Comparison of ENCODE assay signal across 10 cellular contexts in genomic region chrX:147875866-147876596, GRCh38. TPM values are rescaled to one million over a fixed set of nuclear protein-coding genes. Genes with fewer than 3 reads are reported as not detected.
DNase-seq lines count a peak whose midpoint lies in the region; ATAC-seq, FAIRE-seq and TF ChIP-seq lines count a peak whose summit lies in the region.
"Had no signal": no experiment of that assay in that cellular context is flagged by ENCODE, and none has a peak within 500 bp of the region (broad histone marks: within the 10 kb centered on the region; RNA-seq: fewer than 3 reads in every experiment).

No MANE protein-coding gene starts in this region.

- no peaks in the 10 kb centered on the region for H3K27me3 ChIP-seq in breast epithelium

- no peak for TF ChIP-seq POLR2A in breast epithelium (IDR thresholded peaks at IDR 0.05)

- H3K4me3 ChIP-seq in breast epithelium: no peak overlapping the region

- no TSS peak for BruUV-seq in MCF 10A (replicated peaks; lab: Mats Ljungman, UMichigan)

- DNase-seq in MCF 10A (ENCODE audit: unreplicated experiment) (peak; percentile 63), breast epithelium (ENCODE audit: low spot score in 2 of 2) (no peak), SW480 (ENCODE audit: low spot score) (peak; percentile 20), amygdala (lab: John Stamatoyannopoulos, UW) (no peak), GDM1 (lab: John Stamatoyannopoulos, UW) (no peak), frontal cortex (ENCODE audit: low spot score in 2 of 2) (no peak), retina (no peak)
- DNase-seq: activated B cell treated with CpG ODN at 0.5 μM for 24 hours, cerebellar nuclear complex had no signal

- H3K27ac ChIP-seq in breast epithelium: no peak overlapping the region

- peak; percentile 93 for ATAC-seq in HG03064 (IDR thresholded peaks at IDR 0.05; ENCODE audit: low read depth, unreplicated experiment)

- no peaks in the 10 kb centered on the region for H3K36me3 ChIP-seq in breast epithelium

- no peaks in the 10 kb centered on the region for H3K27me3 Mint-ChIP-seq in MCF 10A (ENCODE audit: insufficient read depth, unreplicated experiment)
- H3K27me3 Mint-ChIP-seq: activated B cell treated with CpG ODN at 0.5 μM for 24 hours had no signal

- no peaks in the 10 kb centered on the region for H3K36me3 Mint-ChIP-seq in MCF 10A (ENCODE audit: insufficient read depth, unreplicated experiment)

- peaks cover 0 to 24% of the 10 kb centered on the region in 2 donors for H3K9me3 ChIP-seq in breast epithelium

- no peak overlapping the region for H3K27ac Mint-ChIP-seq in MCF 10A (ENCODE audit: low read depth, unreplicated experiment)
- H3K27ac Mint-ChIP-seq: activated B cell treated with CpG ODN at 0.5 μM for 24 hours had no signal

- TF ChIP-seq CTCF in MCF 10A (IDR thresholded peaks at IDR 0.05; ENCODE audit: unreplicated experiment): no peak
- TF ChIP-seq CTCF in breast epithelium (IDR thresholded peaks at IDR 0.05): no peak

- no peaks in the 10 kb centered on the region for H3K4me1 Mint-ChIP-seq in MCF 10A (ENCODE audit: insufficient read depth, unreplicated experiment)

- peaks cover 30% of the 10 kb centered on the region for H3K9me3 Mint-ChIP-seq in MCF 10A (ENCODE audit: unreplicated experiment)

- intact Hi-C loops in MCF 10A (cut with micrococcal nuclease): no loop called here
- intact Hi-C loops in breast epithelium (cut with DNase I; ENCODE audit: low total_unique reads): no loop called here

- CTCF ChIA-PET in MCF 10A (lab: Yijun Ruan, JAX): interaction anchor here (0.7 kb wide), 1 partner anchor 799 kb away, joined by 3 read pairs; no protein-coding TSS in a partner anchor

- no peak for FAIRE-seq in frontal cortex (lab: Jason Lieb, UNC)

- no peak overlapping the region for H3K4me3 Mint-ChIP-seq in MCF 10A (ENCODE audit: unreplicated experiment)
- H3K4me3 Mint-ChIP-seq: activated B cell treated with CpG ODN at 0.5 μM for 24 hours had no signal

- POLR2A ChIA-PET in MCF 10A (lab: Yijun Ruan, JAX): interaction anchor here (0.6 kb wide), 1 partner anchor 37 kb away, joined by 3 read pairs; no protein-coding TSS in a partner anchor

- H3K4me1 ChIP-seq in breast epithelium: no peaks in the 10 kb centered on the region

RNA-seq across cellular contexts. Expression of gene FMR1, which starts 35.7 kb away (rescaled TPM):
- total RNA-seq in MCF 10A (2022) (34.2 and 35.3 TPM in 2 replicates), breast epithelium (10 to 100 TPM; 38.7 to 52.4 (median 40.0) TPM), frontal cortex (73.0 TPM)

Comparison
In these comparisons a context has a peak if more than half of its experiments do, and no peak if none do; other contexts are left out.
1. DNase-seq: peak in MCF 10A (single experiment) and SW480 (single experiment); none in breast epithelium (0 of 2), amygdala (0 of 56), GDM1 (single experiment), frontal cortex (0 of 2) and retina (single experiment).